ENCODE assay signal across 8 cellular contexts in the genomic region with DNA sequence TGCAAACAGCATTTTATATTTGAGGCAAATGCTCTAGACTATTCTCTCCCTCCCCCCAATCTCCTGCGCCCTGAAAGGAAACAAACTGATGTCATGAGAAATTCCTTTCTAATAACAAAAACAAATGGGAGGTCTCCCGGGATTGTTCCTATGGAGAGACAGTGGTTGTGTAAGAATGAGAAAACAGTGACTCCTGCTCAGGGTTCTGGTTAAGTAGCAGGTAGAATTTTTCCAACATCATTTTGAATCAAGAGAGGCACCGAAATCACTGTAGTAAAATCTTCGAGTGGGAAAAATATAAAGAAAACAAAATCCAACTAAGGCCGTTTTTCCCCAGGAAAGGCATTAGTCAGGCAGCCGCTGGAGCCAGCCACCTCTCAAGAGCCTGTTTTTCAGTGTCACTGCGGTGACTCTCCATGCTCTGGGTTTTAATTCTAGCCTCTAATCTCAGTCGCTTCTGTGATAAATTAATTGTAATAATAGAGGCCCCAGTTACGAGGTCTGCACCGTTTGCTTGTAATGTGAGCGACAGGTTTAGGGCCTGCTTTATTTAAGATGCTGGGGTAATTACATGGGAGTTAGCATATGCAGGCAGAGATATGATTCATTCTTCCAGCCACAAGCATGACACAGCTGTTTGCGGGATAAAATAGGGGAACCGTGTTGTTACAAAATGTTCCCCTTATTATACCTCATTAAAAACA.
DNase-seq lines count a peak whose midpoint lies in the region; ATAC-seq, FAIRE-seq and TF ChIP-seq lines count a peak whose summit lies in the region.

No MANE protein-coding gene starts in this region.

- H3K4me1 Mint-ChIP-seq in progenitor cell of endocrine pancreas (ENCODE audit: low read depth), result peaks cover 10% of the 10 kb centered on the region

- peak overlapping the region; percentile 62 for H3K27ac Mint-ChIP-seq in progenitor cell of endocrine pancreas

- intact Hi-C loops in posterior cingulate gyrus (cut with DNase I), result no loop called here

- no peaks in the 10 kb centered on the region for H3K36me3 Mint-ChIP-seq in progenitor cell of endocrine pancreas (ENCODE audit: insufficient read depth)

- H3K27me3 Mint-ChIP-seq in progenitor cell of endocrine pancreas, result peaks cover 28% of the 10 kb centered on the region

- no peak for TF ChIP-seq CTCF in progenitor cell of endocrine pancreas (IDR thresholded peaks at IDR 0.05; ENCODE audit: unreplicated experiment)
- TF ChIP-seq CTCF in D721Med (IDR thresholded peaks at IDR 0.05; ENCODE audit: insufficient read depth, missing control alignments), result no peak

- ATAC-seq in GM18909 (IDR thresholded peaks at IDR 0.05; ENCODE audit: poor library complexity, unreplicated experiment) (no peak), HG02938 (IDR thresholded peaks at IDR 0.05; ENCODE audit: unreplicated experiment) (no peak)

- DNase-seq in GM12891 (ENCODE audit: insufficient read length, low spot score), result no peak
- peak; percentile 82 to 99 for DNase-seq in NOMO-1 (lab: John Stamatoyannopoulos, UW; ENCODE audit: unreplicated experiment in 2 of 2)
- peak; percentile 92 for DNase-seq in dermis blood vessel endothelial cell
- no peak for DNase-seq in progenitor cell of endocrine pancreas (ENCODE audit: low spot score, unreplicated experiment)
- no peak for DNase-seq in posterior cingulate gyrus
- DNase-seq in D721Med (ENCODE audit: insufficient read length, low spot score), result no peak

- no peaks in the 10 kb centered on the region for H3K9me3 Mint-ChIP-seq in progenitor cell of endocrine pancreas (ENCODE audit: low read depth)

- no peak for TF ChIP-seq POLR2A in GM12891 (IDR thresholded peaks at IDR 0.05; ENCODE audit: low read depth, low read length)

- no peak overlapping the region for H3K4me3 Mint-ChIP-seq in progenitor cell of endocrine pancreas (ENCODE audit: low read depth)

- FAIRE-seq in GM12891 (lab: Jason Lieb, UNC) (no peak), D721Med (lab: Jason Lieb, UNC) (no peak)

TF ChIP-seq in GM12891, 5 proteins besides CTCF, POLR2A, EP300 and RAD21:
- TF ChIP-seq PAX5 (IDR thresholded peaks at IDR 0.05; ENCODE audit: insufficient read depth, low read length, severe bottlenecking) (no peak), SPI1 (IDR thresholded peaks at IDR 0.05; ENCODE audit: low read depth, low read length) (peak; percentile 64), POLR2AphosphoS5 (IDR thresholded peaks at IDR 0.05; ENCODE audit: low read depth, low read length) (no peak)

Comparison
In these comparisons a context has a peak if more than half of its experiments do, and no peak if none do; other contexts are left out.
1. DNase-seq: peak in NOMO-1 (2 of 2) and dermis blood vessel endothelial cell (single experiment); none in GM12891 (single experiment), progenitor cell of endocrine pancreas (single experiment), posterior cingulate gyrus (0 of 10) and D721Med (single experiment).